8 cellular contexts compared by ENCODE assay signal in the genomic region with DNA sequence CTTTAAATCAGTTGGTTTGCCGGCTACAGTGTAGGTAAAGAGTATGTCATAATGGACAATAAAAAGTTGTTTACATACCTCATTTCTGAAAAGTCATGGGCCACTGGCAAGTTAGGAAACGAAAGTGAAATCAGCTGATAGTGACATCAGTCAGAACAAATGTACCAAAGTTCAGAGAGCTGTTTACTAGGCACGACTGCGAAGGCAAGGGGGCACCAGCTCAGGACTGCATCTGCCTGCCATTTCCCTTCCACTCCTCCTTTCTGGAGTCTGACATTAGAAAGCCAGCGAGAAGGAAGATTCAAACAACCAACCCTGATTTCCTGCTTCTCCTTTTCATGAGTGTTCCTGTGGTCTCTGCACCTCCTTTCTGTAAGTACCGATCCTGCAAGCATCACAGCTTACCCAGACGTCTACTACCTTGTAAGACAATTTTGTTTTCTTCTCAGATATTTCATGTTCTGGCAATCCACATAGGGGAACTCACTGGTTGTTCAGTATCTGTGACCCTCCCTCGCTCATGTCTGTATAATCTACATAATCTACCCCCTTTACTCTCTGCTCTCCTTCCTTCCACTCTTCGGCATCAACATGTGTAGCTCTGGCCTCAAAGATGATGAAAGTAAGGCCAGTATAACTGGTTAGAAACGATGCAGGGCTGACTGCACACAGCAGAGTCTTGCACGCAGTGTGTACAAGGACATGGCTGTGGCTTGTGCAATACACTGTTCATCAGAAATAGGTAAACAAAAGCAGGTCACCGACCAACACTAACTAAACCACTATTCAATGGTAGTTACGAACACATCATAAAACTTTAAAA. TPM values are rescaled to one million over a fixed set of nuclear protein-coding genes. Genes with fewer than 3 reads are reported as not detected.
DNase-seq lines count a peak whose midpoint lies in the region; ATAC-seq and TF ChIP-seq lines count a peak whose summit lies in the region.

TMEM140 (plus strand) TSS at position 174 of the 823 bp plus-strand sequence. CDS start 16,370 bp downstream, outside the sequence.

- in situ Hi-C loops in mammary epithelial cell (cut with MboI; ENCODE audit: low sequenced_read_pairs in 2 of 2), result no loop called here

- H3K27ac ChIP-seq in mammary epithelial cell (ENCODE audit: insufficient read depth, low read depth, low read length) (no peak within 1 kb of the TSS), left lung (peak within 1 kb of the TSS; percentile 92 to 97)

- DNase-seq in AG08396 (ENCODE audit: low spot score) (peak; percentile 60), T-helper 1 cell (peak in 3 of 5 donors; percentile 33 to 88 (median 55)), mammary epithelial cell (peak; percentile 22), left lung (no peak), NCI-H2171 (lab: John Stamatoyannopoulos, UW) (no peak)

- H3K36me3 ChIP-seq in mammary epithelial cell (ENCODE audit: insufficient read depth, low read length), result no peaks in the 10 kb centered on the region
- peaks cover 0 to 6% of the 10 kb centered on the region in 2 donors for H3K36me3 ChIP-seq in left lung

- dilution Hi-C loops in mammary epithelial cell (cut with HindIII; ENCODE audit: low sequenced_read_pairs), result no loop called here

- H4K20me1 ChIP-seq in mammary epithelial cell (ENCODE audit: insufficient read depth, low read length), result no peaks in the 10 kb centered on the region

- H3K4me3 ChIP-seq in mammary epithelial cell (replicated peaks in 1 of 3; ENCODE audit: insufficient read depth in 1 of 3, low read depth in 2 of 3, low read length in 3 of 3) (no peak within 1 kb of the TSS), left lung (peak within 1 kb of the TSS; percentile 33 to 52)

- H3K4me2 ChIP-seq in mammary epithelial cell (ENCODE audit: insufficient read depth, low read depth, low read length), result peak within 1 kb of the TSS; percentile 21

- no peaks in the 10 kb centered on the region for H3K4me1 ChIP-seq in mammary epithelial cell (ENCODE audit: insufficient read depth, low read length)
- H3K4me1 ChIP-seq in left lung, result peaks cover 7 to 56% of the 10 kb centered on the region in 2 donors

- no peak within 1 kb of the TSS for H3K9ac ChIP-seq in mammary epithelial cell (ENCODE audit: insufficient read depth, low read length)

- peak within 1 kb of the TSS; percentile 34 for H2AFZ ChIP-seq in mammary epithelial cell (ENCODE audit: low read depth, low read length)

- ATAC-seq in GM18909 (IDR thresholded peaks at IDR 0.05; ENCODE audit: poor library complexity, unreplicated experiment) (peak; percentile 74), HG03108 (IDR thresholded peaks at IDR 0.05; ENCODE audit: unreplicated experiment) (peak; percentile 68), left lung (peak; percentile 83)

- intact Hi-C loops in mammary epithelial cell (cut with micrococcal nuclease) (no loop called here), left lung (cut with DNase I) (no loop called here)

- TF ChIP-seq CTCF in mammary epithelial cell (conservative IDR thresholded peaks at IDR 0.05 in 1 of 2, IDR thresholded peaks at IDR 0.05 in 1 of 2; ENCODE audit: extremely low read depth in 1 of 2, insufficient read depth in 1 of 2, low read depth in 1 of 2, low read length in 2 of 2), result no peak
- no peak for TF ChIP-seq CTCF in left lung (IDR thresholded peaks at IDR 0.05)
- TF ChIP-seq CTCF in subcutaneous adipose tissue (IDR thresholded peaks at IDR 0.05; ENCODE audit: low read depth), result no peak

- CTCF ChIA-PET in mammary epithelial cell (lab: Charles Lee; ENCODE audit: low non-redundant PET), result no interaction called here

- WGBS in mammary epithelial cell (ENCODE audit: low coverage, missing lambda C conversion rate), result 74% methylated on average over 13 of the region's 13 CpGs

- no TSS peak for BruUV-seq in mammary epithelial cell (replicated peaks; lab: Mats Ljungman, UMichigan)

- H3K27me3 ChIP-seq in mammary epithelial cell (ENCODE audit: insufficient read depth, low read length), result no peaks in the 10 kb centered on the region
- no peaks in the 10 kb centered on the region for H3K27me3 ChIP-seq in left lung

- no peaks in the 10 kb centered on the region for H3K79me2 ChIP-seq in mammary epithelial cell (ENCODE audit: insufficient read depth, low read length)

- no peaks in the 10 kb centered on the region for H3K9me3 ChIP-seq in mammary epithelial cell (replicated peaks; ENCODE audit: insufficient read depth, low read length)
- no peaks in the 10 kb centered on the region for H3K9me3 ChIP-seq in left lung

RNA-seq across cellular contexts. Expression of gene TMEM140, which starts in this region (rescaled TPM):
- total RNA-seq in mammary epithelial cell (1 to 10 TPM in 1 of 2 donors, not detected in 1; 1.0 TPM), left lung (10 to 100 TPM; 24.0 to 25.4 TPM), subcutaneous adipose tissue (100 to 1,000 TPM in 1 of 4 donors, 10 to 100 TPM in 3; 36.7 to 114 (median 67.4) TPM)
- polyA plus RNA-seq in mammary epithelial cell, result not detected
- not detected for polyA minus RNA-seq in mammary epithelial cell

Comparison
In these comparisons a context has a peak if more than half of its experiments do, and no peak if none do; other contexts are left out.
1. RNA of gene TMEM140 (total RNA-seq): 36.7 to 114 TPM in subcutaneous adipose tissue and 24.0 to 25.4 TPM in left lung; 1.0 TPM in mammary epithelial cell; every median in the first group is over 10 times any median in the second.
2. DNase-seq: peak in AG08396 (single experiment), T-helper 1 cell (3 of 5) and mammary epithelial cell (single experiment); none in left lung (0 of 2) and NCI-H2171 (single experiment).
3. H3K4me3 ChIP-seq: peak in left lung (2 of 2); none in mammary epithelial cell (0 of 3).
4. Peak in every context shown above with its lines, with median percentiles within 50 percentile points of each other: ATAC-seq.